ENCODE assay signal across 17 cellular contexts in genomic region chr22:41193829-41194228, GRCh38. TPM values are rescaled to one million over a fixed set of nuclear protein-coding genes. Genes with fewer than 3 reads are reported as not detected.
A peak's percentile ranks its signal among the peaks of the same experiment; 100 is the strongest.
DNase-seq lines count a peak whose midpoint lies in the region; FAIRE-seq and TF ChIP-seq lines count a peak whose summit lies in the region.
"Had no signal": no experiment of that assay in that cellular context is flagged by ENCODE, and none has a peak within 500 bp of the region (broad histone marks: within the 10 kb centered on the region; RNA-seq: fewer than 3 reads in every experiment).

No MANE protein-coding gene starts in this region.

- no peaks in the 10 kb centered on the region for H4K20me1 ChIP-seq in astrocyte (ENCODE audit: insufficient read depth, low read length)

- H2BK5ac ChIP-seq in mesendoderm (ENCODE audit: low read length) = no peak overlapping the region

- no peaks in the 10 kb centered on the region for H3K27me3 ChIP-seq in astrocyte (ENCODE audit: insufficient read depth, low read length)
- peaks cover 2% of the 10 kb centered on the region for H3K27me3 ChIP-seq in mesendoderm (ENCODE audit: insufficient read depth, low read length, poor library complexity)

- H3K36me3 ChIP-seq in astrocyte (ENCODE audit: insufficient read depth, low read length) = no peaks in the 10 kb centered on the region
- H3K36me3 ChIP-seq in mesendoderm (ENCODE audit: control insufficient read depth, insufficient read depth, low read length) = no peaks in the 10 kb centered on the region

- peaks cover 8% of the 10 kb centered on the region for H3K4me1 Mint-ChIP-seq in T-helper 1 cell treated with Interleukin-12 subunit alpha and Interleukin-12 subunit beta and Interleukin-4 antibody, amounts not matched to agents 30 μg/mL and 1 μg/mL, for 36 hours (ENCODE audit: low read depth)
- H3K4me1 Mint-ChIP-seq in astrocyte (ENCODE audit: low read depth, unreplicated experiment) (peaks cover 4% of the 10 kb centered on the region), type B pancreatic cell (ENCODE audit: unreplicated experiment) (peaks cover 7% of the 10 kb centered on the region), CD14-positive monocyte (peaks cover 14% of the 10 kb centered on the region)

- H4K8ac ChIP-seq in mesendoderm (ENCODE audit: low read depth, low read length) = no peak overlapping the region

- H3K9me3 Mint-ChIP-seq in T-helper 1 cell treated with Interleukin-12 subunit alpha and Interleukin-12 subunit beta and Interleukin-4 antibody, amounts not matched to agents 30 μg/mL and 1 μg/mL, for 36 hours = no peaks in the 10 kb centered on the region
- H3K9me3 Mint-ChIP-seq in astrocyte (ENCODE audit: unreplicated experiment) (no peaks in the 10 kb centered on the region), type B pancreatic cell (no peaks in the 10 kb centered on the region), CD14-positive monocyte (no peaks in the 10 kb centered on the region)
- H3K9me3 Mint-ChIP-seq: CD8-positive, alpha-beta T cell had no signal

- FAIRE-seq in astrocyte (lab: Jason Lieb, UNC) = no peak
- FAIRE-seq: A549 had no signal

- no peak overlapping the region for H3K9ac ChIP-seq in astrocyte (ENCODE audit: low read length)
- H3K9ac ChIP-seq in mesendoderm (ENCODE audit: low read length) = no peak overlapping the region

- no peak overlapping the region for H3K4ac ChIP-seq in mesendoderm (ENCODE audit: low read depth, low read length)

- no peak overlapping the region for H2BK15ac ChIP-seq in mesendoderm (replicated peaks; ENCODE audit: low read depth)

- H3K4me2 ChIP-seq in astrocyte (ENCODE audit: low read length) = no peak overlapping the region
- H3K4me2 ChIP-seq in mesendoderm (ENCODE audit: low read length) = no peak overlapping the region
- H3K4me2 ChIP-seq: A549 had no signal

- no peak overlapping the region for H4K5ac ChIP-seq in mesendoderm (ENCODE audit: low read length)

- H3K9me3 ChIP-seq in astrocyte (ENCODE audit: insufficient read depth, low read depth, low read length) = no peaks in the 10 kb centered on the region
- H3K9me3 ChIP-seq: A549 had no signal

- peak overlapping the region; percentile 9 for H3K4me3 Mint-ChIP-seq in T-helper 1 cell treated with Interleukin-12 subunit alpha and Interleukin-12 subunit beta and Interleukin-4 antibody, amounts not matched to agents 30 μg/mL and 1 μg/mL, for 36 hours
- no peak overlapping the region for H3K4me3 Mint-ChIP-seq in astrocyte (ENCODE audit: unreplicated experiment)
- peak overlapping the region; percentile 13 for H3K4me3 Mint-ChIP-seq in type B pancreatic cell
- H3K4me3 Mint-ChIP-seq in CD14-positive monocyte = no peak overlapping the region
- H3K4me3 Mint-ChIP-seq: CD8-positive, alpha-beta T cell had no signal

- no CpG with 5 or more reads among the region's 6 CpGs for WGBS in mesendoderm (ENCODE audit: extremely low coverage, insufficient coverage, low lambda C conversion rate)

- no peak for TF ChIP-seq CTCF in astrocyte (IDR thresholded peaks at IDR 0.05; ENCODE audit: insufficient read depth, low read depth, low read length)
- TF ChIP-seq CTCF in type B pancreatic cell (conservative IDR thresholded peaks at IDR 0.05) = no peak
- no peak for TF ChIP-seq CTCF in CD14-positive monocyte (IDR thresholded peaks at IDR 0.05)

- no peak overlapping the region for H2BK120ac ChIP-seq in mesendoderm (ENCODE audit: low read depth, low read length)

- peak overlapping the region; percentile 80 for H3K23ac ChIP-seq in mesendoderm (ENCODE audit: low read length)

- no peaks in the 10 kb centered on the region for H3K36me3 Mint-ChIP-seq in T-helper 1 cell treated with Interleukin-12 subunit alpha and Interleukin-12 subunit beta and Interleukin-4 antibody, amounts not matched to agents 30 μg/mL and 1 μg/mL, for 36 hours (ENCODE audit: low read depth)
- H3K36me3 Mint-ChIP-seq in astrocyte (ENCODE audit: low read depth, unreplicated experiment) (no peaks in the 10 kb centered on the region), type B pancreatic cell (no peaks in the 10 kb centered on the region), CD14-positive monocyte (no peaks in the 10 kb centered on the region)
- H3K36me3 Mint-ChIP-seq: CD8-positive, alpha-beta T cell had no signal

- H2AK5ac ChIP-seq in mesendoderm (ENCODE audit: low read length) = no peak overlapping the region

- no peaks in the 10 kb centered on the region for H3K79me1 ChIP-seq in mesendoderm (ENCODE audit: low read length)

- no peak overlapping the region for H3K27ac ChIP-seq in astrocyte (ENCODE audit: low read depth, low read length)
- no peak overlapping the region for H3K27ac ChIP-seq in mesendoderm (ENCODE audit: low read depth, low read length)
- H3K27ac ChIP-seq: 22Rv1, A549, C4-2B had no signal

- DNase-seq in T-helper 1 cell (no peak), astrocyte (ENCODE audit: low read depth) (no peak), mesendoderm (no peak), type B pancreatic cell (ENCODE audit: extremely low spot score, unreplicated experiment) (no peak), T1000 (lab: John Stamatoyannopoulos, UW) (no peak), CD14-positive monocyte (ENCODE audit: low spot score) (no peak)
- DNase-seq: AML-193; Calu3; CD8-positive, alpha-beta T cell; DMS79 treated with DMSO at 0.1 percent for 48 hours; GF-D8; GOT3; H7 had no signal

- no peak overlapping the region for H3K4me3 ChIP-seq in astrocyte (ENCODE audit: insufficient read depth, low read depth, low read length)
- H3K4me3 ChIP-seq in mesendoderm (ENCODE audit: low read length) = no peak overlapping the region
- H3K4me3 ChIP-seq: A549 had no signal

- H3K27me3 Mint-ChIP-seq in T-helper 1 cell treated with Interleukin-12 subunit alpha and Interleukin-12 subunit beta and Interleukin-4 antibody, amounts not matched to agents 30 μg/mL and 1 μg/mL, for 36 hours (ENCODE audit: low read depth) = peaks cover 36% of the 10 kb centered on the region
- H3K27me3 Mint-ChIP-seq in astrocyte (ENCODE audit: low read depth, unreplicated experiment) (peaks cover 23% of the 10 kb centered on the region), type B pancreatic cell (peaks cover 18% of the 10 kb centered on the region), CD14-positive monocyte (ENCODE audit: low read depth in 3 of 3) (peaks cover 6 to 14% (median 14%) of the 10 kb centered on the region in 3 donors)

- H3K4me1 ChIP-seq in astrocyte (ENCODE audit: insufficient read depth, low read length) (peaks cover 15% of the 10 kb centered on the region), mesendoderm (ENCODE audit: control insufficient read depth, low read depth, low read length) (no peaks in the 10 kb centered on the region)
- H3K4me1 ChIP-seq: A549 had no signal

- no peak overlapping the region for H3K56ac ChIP-seq in mesendoderm (ENCODE audit: low read length)

- H3K79me2 ChIP-seq in astrocyte (ENCODE audit: insufficient read depth, low read length) (no peaks in the 10 kb centered on the region), mesendoderm (ENCODE audit: control insufficient read depth, insufficient read depth, low read length) (no peaks in the 10 kb centered on the region)

- H3K18ac ChIP-seq in mesendoderm (ENCODE audit: low read length) = no peak overlapping the region

- no peak overlapping the region for H2AFZ ChIP-seq in astrocyte (ENCODE audit: low read depth, low read length)

- H3K27ac Mint-ChIP-seq in T-helper 1 cell treated with Interleukin-12 subunit alpha and Interleukin-12 subunit beta and Interleukin-4 antibody, amounts not matched to agents 30 μg/mL and 1 μg/mL, for 36 hours = no peak overlapping the region
- H3K27ac Mint-ChIP-seq in astrocyte (ENCODE audit: unreplicated experiment) (peak overlapping the region; percentile 2), type B pancreatic cell (no peak overlapping the region), CD14-positive monocyte (peak overlapping the region in 2 of 7 donors; percentile 27 to 75)
- H3K27ac Mint-ChIP-seq: CD8-positive, alpha-beta T cell had no signal

- intact Hi-C loops in CD14-positive monocyte (cut with micrococcal nuclease) = no loop called here

RNA-seq across cellular contexts. Expression of gene L3MBTL2, which starts 11.3 kb away (rescaled TPM):
- total RNA-seq in astrocyte (20.0 and 20.6 TPM in 2 replicates), type B pancreatic cell (ENCODE audit: low replicate concordance) (24.5 and 32.7 TPM in 2 replicates)
- 14.7 TPM for polyA plus RNA-seq in mesendoderm (2013, experiment 1 of 2)
- polyA plus RNA-seq in mesendoderm (2013, experiment 2 of 2) = 15.1 TPM
- 10 to 100 TPM; 13.6 to 14.0 TPM for polyA plus RNA-seq in CD14-positive monocyte

RNA-seq across cellular contexts. Expression of gene CHADL, which starts 46.9 kb away (rescaled TPM):
- total RNA-seq in astrocyte = 0.23 and 0.34 TPM in 2 replicates
- polyA plus RNA-seq in mesendoderm (2013, experiment 1 of 2) = 0.15 TPM
- polyA plus RNA-seq in mesendoderm (2013, experiment 2 of 2) = 0.13 TPM
- total RNA-seq in type B pancreatic cell (ENCODE audit: low replicate concordance) = 1.1 and 1.4 TPM in 2 replicates
- under 1 TPM; 0.27 to 0.35 TPM for polyA plus RNA-seq in CD14-positive monocyte
- total RNA-seq: H7 had no signal
- polyA plus RNA-seq: A549 had no signal

Comparison
In these comparisons a context has a peak if more than half of its experiments do, and no peak if none do; other contexts are left out.
1. H3K4me3 Mint-ChIP-seq: peak in T-helper 1 cell treated with Interleukin-12 subunit alpha and Interleukin-12 subunit beta and Interleukin-4 antibody, amounts not matched to agents 30 μg/mL and 1 μg/mL, for 36 hours (single experiment) and type B pancreatic cell (single experiment); none in astrocyte (single experiment) and CD14-positive monocyte (0 of 2).